ENCODE assay signal across 20 cellular contexts in the genomic region with DNA sequence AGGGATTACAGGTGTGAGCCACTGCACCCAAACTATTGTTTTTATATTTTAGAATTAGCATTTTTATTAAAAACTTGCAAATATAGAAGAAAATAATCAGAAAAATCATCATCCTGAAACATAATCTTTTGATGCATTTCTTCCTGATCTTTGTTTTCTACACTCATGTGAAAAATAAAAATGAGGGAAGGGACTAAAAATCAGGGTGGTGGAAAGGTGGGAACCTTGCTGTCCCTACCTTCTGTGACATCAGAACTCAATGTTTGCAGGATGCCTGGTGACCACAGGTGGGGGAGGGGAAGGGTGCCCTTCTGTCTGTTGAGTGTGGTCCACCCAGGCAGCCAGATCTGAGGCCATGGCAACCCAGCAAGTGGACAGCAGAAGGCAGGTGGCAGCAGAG.
"Had no signal": no experiment of that assay in that cellular context is flagged by ENCODE, and none has a peak within 500 bp of the region (broad histone marks: within the 10 kb centered on the region; RNA-seq: fewer than 3 reads in every experiment).

A gene (plus strand): TSS at position 301 of the 400 bp plus-strand sequence. CDS start 55 bp downstream, at position 356.

- DNase-seq: activated CD4-positive, alpha-beta T cell treated with anti-CD3 and anti-CD28 coated beads for 4 hours; activated CD4-positive, alpha-beta T cell treated with anti-CD3 and anti-CD28 coated beads, Interleukin-2, amount 50 U/mL, for 4 hours; activated effector memory CD4-positive, alpha-beta T cell treated with Interleukin-2 at 50 U/mL for 16 hours; activated naive CD4-positive, alpha-beta T cell treated with Interleukin-2 at 50 U/mL for 16 hours; activated T-cell treated with anti-CD3 and anti-CD28 coated beads for 4 hours; activated T-cell treated with anti-CD3 and anti-CD28 coated beads, Interleukin-2, amount 50 U/mL, for 72 hours; cerebellar nuclear complex; cortex of kidney; effector memory CD8-positive, alpha-beta T cell; erythroblast; gastrocnemius medialis; glutamatergic neuron; left lung; mesendoderm; natural killer cell; right cardiac atrium; stimulated activated CD4-positive, alpha-beta T cell treated with anti-CD3 and anti-CD28 coated beads, Interleukin-15, amount 100 ng/mL, for 24 hours; stimulated activated CD4-positive, alpha-beta T cell treated with anti-CD3 and anti-CD28 coated beads, Interleukin-2, amount 100 ng/mL, for 24 hours; stimulated activated naive CD4-positive, alpha-beta T cell; T-helper 9 cell had no signal
